In the genomic region with DNA sequence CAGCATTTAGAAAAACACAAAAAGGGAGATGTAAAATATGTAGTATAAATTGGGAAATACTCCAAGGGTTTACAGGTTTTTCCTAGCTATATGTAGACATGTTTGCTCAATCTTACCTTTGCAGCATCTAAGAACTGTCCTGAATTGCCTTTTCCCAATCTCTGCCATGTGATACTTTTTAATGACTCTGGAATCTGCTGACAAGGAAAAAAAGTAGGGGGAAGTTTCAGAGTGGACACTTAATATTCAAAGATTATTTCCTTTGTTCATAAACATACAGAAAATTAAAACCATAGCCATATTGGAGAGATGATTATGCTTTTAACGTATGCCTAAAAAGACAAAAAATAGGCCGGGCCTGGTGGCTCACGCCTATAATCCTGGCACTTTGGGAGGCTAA, we compare ENCODE assay signal across 20 cellular contexts. TPM values are rescaled to one million over a fixed set of nuclear protein-coding genes. Genes with fewer than 3 reads are reported as not detected.
A peak's percentile ranks its signal among the peaks of the same experiment; 100 is the strongest.
DNase-seq lines count a peak whose midpoint lies in the region; ATAC-seq, FAIRE-seq and TF ChIP-seq lines count a peak whose summit lies in the region.
"Had no signal": no experiment of that assay in that cellular context is flagged by ENCODE, and none has a peak within 500 bp of the region (broad histone marks: within the 10 kb centered on the region; RNA-seq: fewer than 3 reads in every experiment).

No MANE protein-coding gene starts in this region.

- H4K5ac ChIP-seq in IMR-90 (ENCODE audit: low read depth, low read length), result no peak overlapping the region

- TF ChIP-seq EP300 in K562 (IDR thresholded peaks at IDR 0.05; ENCODE audit: low read length), result no peak

- in situ Hi-C loops in IMR-90 (cut with MboI; ENCODE audit: low sequenced_read_pairs), result no loop called here
- in situ Hi-C loops in K562 (cut with MboI), result no loop called here

- no peak overlapping the region for H3K23ac ChIP-seq in IMR-90 (ENCODE audit: low read depth, low read length)

- H3K9me3 ChIP-seq in IMR-90 (ENCODE audit: control insufficient read depth, insufficient read depth, low read length) (no peaks in the 10 kb centered on the region), K562 (replicated peaks; ENCODE audit: control insufficient read depth, insufficient read depth, low read depth, low read length) (no peaks in the 10 kb centered on the region), osteoblast (ENCODE audit: low read depth, low read length) (no peaks in the 10 kb centered on the region)
- H3K9me3 ChIP-seq: BE2C had no signal

- no peak overlapping the region for H2AK9ac ChIP-seq in IMR-90 (replicated peaks; ENCODE audit: low read depth, low read length, poor library complexity)

- DNase-seq in GM12891 (ENCODE audit: insufficient read length, low spot score) (no peak), IMR-90 (no peak), K562 (ENCODE audit: extremely low read depth in 1 of 4, low spot score in 3 of 4) (no peak), osteoblast (ENCODE audit: insufficient read length, low spot score, missing footprints) (peak; percentile 2), NAMALWA (ENCODE audit: low spot score) (no peak), hippocampal formation (lab: John Stamatoyannopoulos, UW) (no peak), Ammon's horn (ENCODE audit: low spot score) (no peak)
- DNase-seq: BE2C; CD4-positive, alpha-beta T cell; CD8-positive, alpha-beta memory T cell; DMS 273 treated with DMSO at 0.1 percent for 48 hours; DMS53; DMS79 treated with DMSO at 0.1 percent for 48 hours; GF-D8; H7; HCEC 1CT had no signal

- H3K4me3 ChIP-seq in IMR-90 (ENCODE audit: insufficient read depth, low read depth, low read length) (no peak overlapping the region), K562 (no peak overlapping the region), osteoblast (ENCODE audit: insufficient read depth, low read length) (no peak overlapping the region)
- H3K4me3 ChIP-seq: BLaER1 treated with 17β-estradiol and CSF1 and Interleukin-3, amounts not matched to agents 10 nM and 100 nM had no signal

- no peaks in the 10 kb centered on the region for H3K79me2 ChIP-seq in K562 (ENCODE audit: control insufficient read depth, insufficient read depth, low read length)
- no peaks in the 10 kb centered on the region for H3K79me2 ChIP-seq in osteoblast (ENCODE audit: insufficient read depth, low read length)

- H3K4me1 ChIP-seq in IMR-90 (ENCODE audit: control insufficient read depth, insufficient read depth, low read length) (no peaks in the 10 kb centered on the region), K562 (replicated peaks in 1 of 2; ENCODE audit: control insufficient read depth in 2 of 2, insufficient read depth in 2 of 2, low read length in 2 of 2) (no peaks in the 10 kb centered on the region; a peak in 1 of 5 replicates), osteoblast (ENCODE audit: insufficient read depth, low read length) (no peaks in the 10 kb centered on the region)
- H3K4me1 ChIP-seq: BE2C; BLaER1 treated with 17β-estradiol and CSF1 and Interleukin-3, amounts not matched to agents 10 nM and 100 nM had no signal

- no peak overlapping the region for H2BK20ac ChIP-seq in IMR-90 (ENCODE audit: low read depth, low read length)

- no peak for TF ChIP-seq CTCF in IMR-90 (conservative IDR thresholded peaks at IDR 0.05; ENCODE audit: low read depth, low read length)
- no peak for TF ChIP-seq CTCF in K562 (IDR thresholded peaks at IDR 0.05 in 2 of 3, conservative IDR thresholded peaks at IDR 0.05 in 1 of 3; ENCODE audit: insufficient read depth in 2 of 3, low read depth in 1 of 3, low read length in 3 of 3)
- TF ChIP-seq CTCF in osteoblast (IDR thresholded peaks at IDR 0.05; ENCODE audit: extremely low read depth, low read depth, low read length), result no peak

- TF ChIP-seq POLR2A in GM12891 (IDR thresholded peaks at IDR 0.05; ENCODE audit: low read depth, low read length) (no peak), IMR-90 (IDR thresholded peaks at IDR 0.05; ENCODE audit: low read depth, low read length) (no peak), K562 (conservative IDR thresholded peaks at IDR 0.05) (no peak)

- H4K20me1 ChIP-seq in IMR-90 (ENCODE audit: insufficient read depth, low read length) (no peaks in the 10 kb centered on the region), K562 (replicated peaks; ENCODE audit: control insufficient read depth, insufficient read depth, low read length) (no peaks in the 10 kb centered on the region), osteoblast (ENCODE audit: insufficient read depth, low read length) (no peaks in the 10 kb centered on the region)

- H3K27ac ChIP-seq in IMR-90 (ENCODE audit: insufficient read depth, low read length), result no peak overlapping the region
- no peak overlapping the region for H3K27ac ChIP-seq in K562 (ENCODE audit: extremely low read depth, low read depth, low read length)
- no peak overlapping the region for H3K27ac ChIP-seq in osteoblast (ENCODE audit: low read depth, low read length)
- H3K27ac ChIP-seq: BLaER1 treated with 17β-estradiol and CSF1 and Interleukin-3, amounts not matched to agents 10 nM and 100 nM had no signal

- no peak overlapping the region for H3K9ac ChIP-seq in IMR-90 (ENCODE audit: low read depth, low read length)
- no peak overlapping the region for H3K9ac ChIP-seq in K562 (ENCODE audit: insufficient read depth in 1 of 2, low read depth in 2 of 2, low read length in 2 of 2)
- H3K9ac ChIP-seq: BLaER1 treated with 17β-estradiol and CSF1 and Interleukin-3, amounts not matched to agents 10 nM and 100 nM had no signal

- H4K91ac ChIP-seq in IMR-90 (ENCODE audit: insufficient read depth, low read depth, low read length), result no peak overlapping the region

- CTCF ChIA-PET in IMR-90 (lab: Yijun Ruan, JAX), result no interaction called here
- CTCF ChIA-PET in K562 (lab: Yijun Ruan, JAX; ENCODE audit: low intra/inter-chr PET ratio), result no interaction called here

- H3K4ac ChIP-seq in IMR-90 (ENCODE audit: low read depth, low read length), result no peak overlapping the region

- H3K18ac ChIP-seq in IMR-90 (ENCODE audit: low read depth, low read length), result no peak overlapping the region

- H3K14ac ChIP-seq in IMR-90 (replicated peaks; ENCODE audit: low read depth, low read length), result no peak overlapping the region

- no peak overlapping the region for H2AK5ac ChIP-seq in IMR-90 (ENCODE audit: low read depth, low read length)

- H2AFZ ChIP-seq in IMR-90 (replicated peaks; ENCODE audit: low read length, poor library complexity) (no peak overlapping the region), K562 (ENCODE audit: low read depth, low read length) (no peak overlapping the region), osteoblast (ENCODE audit: low read length) (no peak overlapping the region)

- H3K79me1 ChIP-seq in IMR-90 (ENCODE audit: low read depth in 1 of 2, low read length in 2 of 2), result no peaks in the 10 kb centered on the region

- no peak overlapping the region for H4K8ac ChIP-seq in IMR-90 (ENCODE audit: low read depth in 2 of 2, low read length in 2 of 2)

- no peak overlapping the region for H2BK15ac ChIP-seq in IMR-90 (ENCODE audit: low read depth, low read length)

- POLR2A ChIA-PET in IMR-90 (lab: Charles Lee; ENCODE audit: unreplicated experiment), result no interaction called here
- POLR2A ChIA-PET in K562 (lab: Yijun Ruan, JAX), result no interaction called here

- ATAC-seq in IMR-90 (ENCODE audit: low read depth) (no peak), K562 (no peak)

- FAIRE-seq in GM12891 (lab: Jason Lieb, UNC), result peak; percentile 41
- FAIRE-seq in K562 (lab: Jason Lieb, UNC), result no peak
- FAIRE-seq: D721Med, GM12892, H1 had no signal

- intact Hi-C loops in IMR-90 (cut with micrococcal nuclease), result no loop called here
- intact Hi-C loops in K562 (cut with micrococcal nuclease), result no loop called here

- H3K4me2 ChIP-seq in IMR-90 (ENCODE audit: low read depth, low read length) (no peak overlapping the region), K562 (ENCODE audit: insufficient read depth, low read length) (no peak overlapping the region), osteoblast (ENCODE audit: insufficient read depth, low read length) (no peak overlapping the region)
- H3K4me2 ChIP-seq: BLaER1 treated with 17β-estradiol and CSF1 and Interleukin-3, amounts not matched to agents 10 nM and 100 nM had no signal

- no peaks in the 10 kb centered on the region for H3K27me3 ChIP-seq in IMR-90 (ENCODE audit: control insufficient read depth, insufficient read depth, low read length)
- no peaks in the 10 kb centered on the region for H3K27me3 ChIP-seq in K562 (ENCODE audit: control insufficient read depth in 2 of 2, insufficient read depth in 2 of 2, low read length in 2 of 2)
- peaks cover 2% of the 10 kb centered on the region for H3K27me3 ChIP-seq in osteoblast (ENCODE audit: insufficient read depth, low read length)
- H3K27me3 ChIP-seq: BE2C had no signal

- BruUV-seq in IMR-90 (replicated peaks; lab: Mats Ljungman, UMichigan), result no TSS peak
- BruUV-seq in K562 (replicated peaks; lab: Mats Ljungman, UMichigan), result no TSS peak

- no peak overlapping the region for H3K56ac ChIP-seq in IMR-90 (ENCODE audit: extremely low read depth, insufficient read depth, low read length)

- no peak for TF ChIP-seq RAD21 in IMR-90 (IDR thresholded peaks at IDR 0.05; ENCODE audit: low read length)
- no peak for TF ChIP-seq RAD21 in K562 (CRISPR knock-in tag; conservative IDR thresholded peaks at IDR 0.05 in 1 of 2, IDR thresholded peaks at IDR 0.05 in 1 of 2)

- H3K36me3 ChIP-seq in IMR-90 (ENCODE audit: control insufficient read depth, insufficient read depth, low read length) (no peaks in the 10 kb centered on the region), K562 (ENCODE audit: control insufficient read depth, insufficient read depth, low read length) (no peaks in the 10 kb centered on the region), osteoblast (ENCODE audit: insufficient read depth, low read length) (no peaks in the 10 kb centered on the region)
- H3K36me3 ChIP-seq: BE2C had no signal

- dilution Hi-C loops in IMR-90 (cut with HindIII; ENCODE audit: low sequenced_read_pairs, unreplicated experiment), result no loop called here

- WGBS in IMR-90 (ENCODE audit: extremely low coverage in 2 of 2, insufficient read length in 1 of 2), 2 experiments, result no CpG with 5 or more reads among the region's 3 CpGs
- 58% methylated on average over 2 of the region's 3 CpGs for WGBS in K562 (ENCODE audit: insufficient coverage, low coverage, missing lambda C conversion rate)

- H3K9me1 ChIP-seq in IMR-90 (ENCODE audit: insufficient read depth, low read length) (no peaks in the 10 kb centered on the region), K562 (ENCODE audit: control insufficient read depth, insufficient read depth, low read length) (no peaks in the 10 kb centered on the region)

- no peak overlapping the region for H2BK5ac ChIP-seq in IMR-90 (ENCODE audit: low read depth, low read length, poor library complexity, severe bottlenecking)

- no peak overlapping the region for H2BK120ac ChIP-seq in IMR-90 (ENCODE audit: low read depth, low read length)

RNA-seq across cellular contexts. Expression of gene ABCB7, which starts 41.4 kb away (rescaled TPM):
- 24.5 TPM for polyA plus RNA-seq in GM12891 (2012; ENCODE audit: low read depth, missing spikeins)
- 15.8 and 17.5 TPM in 2 replicates for total RNA-seq in IMR-90 (2012; rRNA removed)
- 7.8 and 9.3 TPM in 2 replicates for polyA plus RNA-seq in IMR-90 (2012; rRNA removed)
- 2.5 and 5.9 TPM in 2 replicates for polyA plus RNA-seq in IMR-90 (2012; cell fraction: cytosol; rRNA removed)
- 8.5 and 17.5 TPM in 2 replicates for polyA plus RNA-seq in IMR-90 (2012; cell fraction: nucleus; rRNA removed; ENCODE audit: low replicate concordance)
- total RNA-seq in K562 (2011; cell fraction: chromatin; rRNA removed; ENCODE audit: low replicate concordance), result 26.1 and 45.2 TPM in 2 replicates
- total RNA-seq in K562 (2011; cell fraction: nucleolus; rRNA removed), result 7.8 and 14.6 TPM in 2 replicates
- 21.9 and 24.7 TPM in 2 replicates for total RNA-seq in K562 (2011; cell fraction: nucleoplasm; rRNA removed)
- total RNA-seq in K562 (2014; rRNA removed), result 16.4 and 22.6 TPM in 2 replicates
- total RNA-seq in K562 (2014; rRNA removed; fragmentation: Illumina TruSeq; extraction: Trizol), result 24.2 and 27.6 TPM in 2 replicates
- 17.1 and 18.3 TPM in 2 replicates for total RNA-seq in K562 (2015; rRNA removed; fragmentation: Illumina TruSeq; extraction: Trizol)
- total RNA-seq in K562 (2021), result 26.1 and 26.2 TPM in 2 replicates
- 41.5 and 46.2 TPM in 2 replicates for polyA plus RNA-seq in K562 (2011; rRNA removed)
- polyA plus RNA-seq in K562 (2011; cell fraction: cytosol; rRNA removed), result 21.0 and 29.4 TPM in 2 replicates
- 27.1 and 46.3 TPM in 2 replicates for polyA plus RNA-seq in K562 (2011; cell fraction: nucleus; rRNA removed)
- polyA plus RNA-seq in K562 (2012), result 17.9 and 23.3 TPM in 2 replicates
- 18.9 and 20.8 TPM in 2 replicates for polyA plus RNA-seq in K562 (2014; fragmentation: Illumina TruSeq; extraction: Trizol)
- polyA plus RNA-seq in K562 (2014; fragmentation: Nextera tagmentation; extraction: Ambion mirVana), result 10 to 100 TPM; 24.1 to 37.5 TPM
- polyA plus RNA-seq in K562 (2014; rRNA removed), result 26.8 and 31.1 TPM in 2 replicates
- polyA minus RNA-seq in K562 (2011; rRNA and poly(A)+ RNA removed), result 52.5 and 59.0 TPM in 2 replicates
- 15.7 and 16.7 TPM in 2 replicates for polyA minus RNA-seq in K562 (2011; cell fraction: cytosol; rRNA and poly(A)+ RNA removed)
- polyA minus RNA-seq in K562 (2011; cell fraction: nucleus; rRNA and poly(A)+ RNA removed), result 20.6 and 23.3 TPM in 2 replicates
- 28.2 and 30.4 TPM in 2 replicates for total RNA-seq in osteoblast
